8 cellular contexts compared by ENCODE assay signal in the genomic region with DNA sequence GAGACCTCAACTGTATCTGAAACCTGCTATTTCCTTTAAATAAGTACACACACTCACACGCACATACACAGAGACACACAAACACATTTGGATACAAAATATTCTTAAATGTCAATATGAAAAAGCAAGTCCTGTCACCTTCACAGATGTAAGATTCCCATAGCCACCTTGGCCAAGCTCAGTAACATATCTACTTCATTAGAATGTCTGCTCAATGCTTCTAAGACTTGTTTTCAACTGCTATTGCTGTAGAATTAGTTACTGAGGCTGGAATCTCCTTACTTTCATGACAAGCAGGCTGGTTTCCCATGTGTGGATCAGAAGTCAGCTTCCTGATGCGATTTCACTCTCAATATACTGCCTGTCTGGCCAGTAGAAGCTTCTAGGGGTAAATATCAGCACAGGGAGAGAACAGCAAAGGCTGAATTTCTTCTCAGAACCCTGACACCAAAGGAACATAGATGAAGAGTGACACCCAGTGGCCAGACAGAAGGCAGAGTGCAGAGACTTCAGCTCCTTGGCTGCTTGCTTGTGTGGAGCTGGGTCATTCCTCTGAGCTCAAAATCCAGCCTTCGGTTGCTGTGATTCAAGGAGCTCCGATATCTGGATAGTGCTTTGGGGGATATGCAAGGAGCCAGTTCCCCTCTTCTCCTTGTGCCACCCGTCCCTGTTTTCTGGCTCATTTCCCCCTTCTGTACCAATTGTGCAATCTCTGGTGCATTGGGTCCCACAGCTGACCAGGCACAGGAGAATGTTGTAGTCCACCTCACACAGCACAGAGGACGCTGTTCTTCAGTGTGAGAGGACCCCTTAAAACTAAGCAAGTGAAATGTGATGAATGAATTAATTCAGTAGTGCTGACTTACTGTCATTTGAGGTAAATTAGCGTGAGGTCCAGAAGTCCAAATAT. TPM values are rescaled to one million over a fixed set of nuclear protein-coding genes. Genes with fewer than 3 reads are reported as not detected.
DNase-seq lines count a peak whose midpoint lies in the region; ATAC-seq and TF ChIP-seq lines count a peak whose summit lies in the region.

No MANE protein-coding gene starts in this region.

- H3K27ac ChIP-seq in DND-41 (ENCODE audit: low read length) (no peak overlapping the region), gastrocnemius medialis (peak overlapping the region in 2 of 4 donors; percentile 51 to 54)

- H3K27me3 ChIP-seq in DND-41 (ENCODE audit: insufficient read depth, low read length, poor library complexity) (peaks cover 6% of the 10 kb centered on the region), gastrocnemius medialis (no peaks in the 10 kb centered on the region)

- in situ Hi-C loops in gastrocnemius medialis (cut with MboI; ENCODE audit: low sequenced_read_pairs in 4 of 4) = loop anchor here (5.0 to 25.0 kb wide), 5 partner anchors 377 to 927 kb away; no protein-coding TSS in a partner anchor

- TF ChIP-seq EP300 in Ishikawa (IDR thresholded peaks at IDR 0.05; ENCODE audit: borderline replicate concordance) = no peak

- H3K4me3 ChIP-seq in DND-41 (ENCODE audit: low read depth in 1 of 2, low read length in 2 of 2) = no peak overlapping the region
- H3K4me3 ChIP-seq in gastrocnemius medialis = no peak overlapping the region

- intact Hi-C loops in gastrocnemius medialis (cut with DNase I; ENCODE audit: low total_unique reads) = loop anchor here (1.0 to 10.0 kb wide), 4 partner anchors 80 to 670 kb away; no protein-coding TSS in a partner anchor

- no peak overlapping the region for H2AFZ ChIP-seq in DND-41 (ENCODE audit: low read depth, low read length)

- no peak for TF ChIP-seq POLR2A in gastrocnemius medialis (IDR thresholded peaks at IDR 0.05)

- no peaks in the 10 kb centered on the region for H3K9me3 ChIP-seq in DND-41 (ENCODE audit: insufficient read depth, low read length, severe bottlenecking)
- H3K9me3 ChIP-seq in gastrocnemius medialis = no peaks in the 10 kb centered on the region

- no peak overlapping the region for H3K4me2 ChIP-seq in DND-41 (ENCODE audit: insufficient read depth, low read length)

- H3K4me1 ChIP-seq in DND-41 (ENCODE audit: insufficient read depth, low read length) (no peaks in the 10 kb centered on the region), gastrocnemius medialis (peaks cover 0 to 4% of the 10 kb centered on the region in 2 donors)

- H4K20me1 ChIP-seq in DND-41 (ENCODE audit: insufficient read depth, low read length) = no peaks in the 10 kb centered on the region

- H3K9ac ChIP-seq in DND-41 (ENCODE audit: low read depth, low read length) = no peak overlapping the region

- TF ChIP-seq RAD21 in Ishikawa (IDR thresholded peaks at IDR 0.05; ENCODE audit: low read depth) = peak; percentile 97

- H3K36me3 ChIP-seq in DND-41 (ENCODE audit: insufficient read depth, low read length) (no peaks in the 10 kb centered on the region), gastrocnemius medialis (no peaks in the 10 kb centered on the region)

- no peaks in the 10 kb centered on the region for H3K79me2 ChIP-seq in DND-41 (ENCODE audit: insufficient read depth, low read length)

- ATAC-seq in DND-41 (ENCODE audit: insufficient read depth, low read depth) = peak; percentile 76
- ATAC-seq in GM21360 (IDR thresholded peaks at IDR 0.05; ENCODE audit: unreplicated experiment) = peak; percentile 69
- peak; percentile 75 to 96 for ATAC-seq in gastrocnemius medialis

- peak; percentile 40 for DNase-seq in DND-41
- peak; percentile 56 for DNase-seq in SHP77 (lab: John Stamatoyannopoulos, UW)
- DNase-seq in amygdala (lab: John Stamatoyannopoulos, UW) = peak in 53 of 56 donors; percentile 6 to 86 (median 49)
- DNase-seq in hepatic stellate cell (ENCODE audit: low spot score) = peak; percentile 46
- DNase-seq in gastrocnemius medialis = peak; percentile 38 to 55
- no peak for DNase-seq in mesenteric fat pad (ENCODE audit: low spot score)

- peak; percentile 76 for TF ChIP-seq CTCF in DND-41 (IDR thresholded peaks at IDR 0.05; ENCODE audit: borderline replicate concordance, extremely low read depth, low read length, poor library complexity, severe bottlenecking)
- peak; percentile 51 to 82 (median 68) for TF ChIP-seq CTCF in gastrocnemius medialis (IDR thresholded peaks at IDR 0.05 in 4 of 5, conservative IDR thresholded peaks at IDR 0.05 in 1 of 5)

TF ChIP-seq in Ishikawa, 13 proteins besides CTCF, POLR2A, EP300 and RAD21:
- TF ChIP-seq CREB1 (IDR thresholded peaks at IDR 0.05; ENCODE audit: low read depth) (no peak), MAX (IDR thresholded peaks at IDR 0.05) (no peak), YY1 (IDR thresholded peaks at IDR 0.05; ENCODE audit: low read depth) (no peak), TEAD4 (IDR thresholded peaks at IDR 0.05) (no peak), USF1 (IDR thresholded peaks at IDR 0.05) (no peak), CEBPB (IDR thresholded peaks at IDR 0.05) (no peak), FOXM1 (IDR thresholded peaks at IDR 0.05; ENCODE audit: borderline replicate concordance, low read depth) (no peak), EGR1 (IDR thresholded peaks at IDR 0.05) (no peak), REST (IDR thresholded peaks at IDR 0.05; ENCODE audit: low read depth) (no peak), NFIC (IDR thresholded peaks at IDR 0.05) (no peak), TAF1 (IDR thresholded peaks at IDR 0.05; ENCODE audit: low read depth) (no peak), TCF12 (IDR thresholded peaks at IDR 0.05; ENCODE audit: low read depth) (no peak), ZBTB7A (IDR thresholded peaks at IDR 0.05; ENCODE audit: low read depth) (no peak)

RNA-seq across cellular contexts. Expression of gene ABLIM3, which starts 26.6 kb away (rescaled TPM):
- 100 to 1,000 TPM in 1 of 4 donors, 10 to 100 TPM in 3; 37.5 to 155 (median 67.7) TPM for total RNA-seq in gastrocnemius medialis
- total RNA-seq in mesenteric fat pad = 190 TPM

RNA-seq across cellular contexts. Expression of gene SH3TC2, which starts 51.8 kb away (rescaled TPM):
- under 1 TPM in 3 of 4 donors, not detected in 1; 0.10 to 0.41 (median 0.20) TPM for total RNA-seq in gastrocnemius medialis
- total RNA-seq in mesenteric fat pad = 0.64 TPM
